ENCODE assay signal across 8 cellular contexts in genomic region chr17:79388556-79389295, GRCh38.
A peak's percentile ranks its signal among the peaks of the same experiment; 100 is the strongest.
DNase-seq lines count a peak whose midpoint lies in the region; ATAC-seq and TF ChIP-seq lines count a peak whose summit lies in the region.

No MANE protein-coding gene starts in this region.

- dilution Hi-C loops in mammary epithelial cell (cut with HindIII; ENCODE audit: low sequenced_read_pairs): no loop called here

- intact Hi-C loops in mammary epithelial cell (cut with micrococcal nuclease): loop anchor here (1.0 kb wide), 1 partner anchor 200 kb away; no protein-coding TSS in a partner anchor

- ATAC-seq in left lobe of liver (peak; percentile 81), GM19455 (IDR thresholded peaks at IDR 0.05; ENCODE audit: unreplicated experiment) (no peak)

- H3K4me3 ChIP-seq in GM23248: no peak overlapping the region
- no peak overlapping the region for H3K4me3 ChIP-seq in mammary epithelial cell (replicated peaks in 1 of 3; ENCODE audit: insufficient read depth in 1 of 3, low read depth in 2 of 3, low read length in 3 of 3)

- H3F3A ChIP-seq in GM23248 (ENCODE audit: insufficient read depth): no peaks in the 10 kb centered on the region

- no TSS peak for BruUV-seq in mammary epithelial cell (replicated peaks; lab: Mats Ljungman, UMichigan)

- H3K27ac ChIP-seq in GM23248 (no peak overlapping the region), mammary epithelial cell (ENCODE audit: insufficient read depth, low read depth, low read length) (no peak overlapping the region)

- TF ChIP-seq CTCF in mammary epithelial cell (conservative IDR thresholded peaks at IDR 0.05 in 1 of 2, IDR thresholded peaks at IDR 0.05 in 1 of 2; ENCODE audit: extremely low read depth in 1 of 2, insufficient read depth in 1 of 2, low read depth in 1 of 2, low read length in 2 of 2): peak; percentile 38 to 87

- CTCF ChIA-PET in mammary epithelial cell (lab: Charles Lee; ENCODE audit: low non-redundant PET): interaction anchor here (0.7 to 0.9 kb wide), 3 partner anchors 14 to 199 kb away, joined by 3 to 7 read pairs (median 4); no protein-coding TSS in a partner anchor

- H3K79me2 ChIP-seq in GM23248 (ENCODE audit: insufficient read depth) (no peaks in the 10 kb centered on the region), mammary epithelial cell (ENCODE audit: insufficient read depth, low read length) (no peaks in the 10 kb centered on the region)

- no peaks in the 10 kb centered on the region for H3K4me1 ChIP-seq in GM23248 (ENCODE audit: insufficient read depth)
- H3K4me1 ChIP-seq in mammary epithelial cell (ENCODE audit: insufficient read depth, low read length): no peaks in the 10 kb centered on the region

- H3K9me3 ChIP-seq in GM23248 (ENCODE audit: low read depth) (no peaks in the 10 kb centered on the region), mammary epithelial cell (replicated peaks; ENCODE audit: insufficient read depth, low read length) (peaks cover 8% of the 10 kb centered on the region)

- H3K4me2 ChIP-seq in GM23248 (ENCODE audit: unreplicated experiment) (no peak overlapping the region), mammary epithelial cell (ENCODE audit: insufficient read depth, low read depth, low read length) (no peak overlapping the region)

- H3K9me2 ChIP-seq in GM23248 (ENCODE audit: insufficient read depth): no peaks in the 10 kb centered on the region

- DNase-seq in CD1c-positive myeloid dendritic cell (ENCODE audit: extremely low spot score) (peak; percentile 12), GM23248 (peak; percentile 73), NCI-H526 (lab: John Stamatoyannopoulos, UW) (peak; percentile 11 to 81), mammary epithelial cell (peak; percentile 31), left lobe of liver (ENCODE audit: low spot score) (peak; percentile 64), cortex of kidney (lab: John Stamatoyannopoulos, UW) (no peak)
- no peak for DNase-seq in stimulated activated CD4-positive, alpha-beta T cell treated with anti-CD3 and anti-CD28 coated beads, Interleukin-2, amount 100 ng/mL, for 48 hours

- no peaks in the 10 kb centered on the region for H3K36me3 ChIP-seq in GM23248 (ENCODE audit: low read depth)
- no peaks in the 10 kb centered on the region for H3K36me3 ChIP-seq in mammary epithelial cell (ENCODE audit: insufficient read depth, low read length)

- in situ Hi-C loops in GM23248 (cut with MboI) (no loop called here), mammary epithelial cell (cut with MboI; ENCODE audit: low sequenced_read_pairs in 2 of 2) (loop anchor here in 1 of 2 donors (5.0 kb wide), 1 partner anchor 201 kb away; no protein-coding TSS in a partner anchor)

- no peak overlapping the region for H2AFZ ChIP-seq in GM23248
- H2AFZ ChIP-seq in mammary epithelial cell (ENCODE audit: low read depth, low read length): no peak overlapping the region

- 27% methylated on average over 28 of the region's 28 CpGs for WGBS in GM23248 (ENCODE audit: low coverage in 1 of 2, low lambda C conversion rate in 2 of 2, missing lambda C conversion rate in 2 of 2), 2 experiments
- 34% methylated on average over 28 of the region's 28 CpGs for WGBS in mammary epithelial cell (ENCODE audit: low coverage, missing lambda C conversion rate)

- H3K27me3 ChIP-seq in GM23248 (replicated peaks; ENCODE audit: insufficient read depth) (peaks cover 31% of the 10 kb centered on the region), mammary epithelial cell (ENCODE audit: insufficient read depth, low read length) (peaks cover 5% of the 10 kb centered on the region)

- H4K20me1 ChIP-seq in GM23248 (ENCODE audit: insufficient read depth) (no peaks in the 10 kb centered on the region), mammary epithelial cell (ENCODE audit: insufficient read depth, low read length) (peaks cover 3% of the 10 kb centered on the region)

- H3K9ac ChIP-seq in GM23248 (no peak overlapping the region), mammary epithelial cell (ENCODE audit: insufficient read depth, low read length) (no peak overlapping the region)

Comparison
In these comparisons a context has a peak if more than half of its experiments do, and no peak if none do; other contexts are left out.
1. DNase-seq: peak in CD1c-positive myeloid dendritic cell (single experiment), GM23248 (single experiment), NCI-H526 (2 of 2), mammary epithelial cell (single experiment) and left lobe of liver (single experiment); none in cortex of kidney (single experiment) and stimulated activated CD4-positive, alpha-beta T cell treated with anti-CD3 and anti-CD28 coated beads, Interleukin-2, amount 100 ng/mL, for 48 hours (0 of 2).